ENCODE assay signal across 22 cellular contexts in genomic region chr17:53570731-53571130, GRCh38.
A peak's percentile ranks its signal among the peaks of the same experiment; 100 is the strongest.
DNase-seq lines count a peak whose midpoint lies in the region; TF ChIP-seq lines count a peak whose summit lies in the region.
"Had no signal": no experiment of that assay in that cellular context is flagged by ENCODE, and none has a peak within 500 bp of the region (broad histone marks: within the 10 kb centered on the region; RNA-seq: fewer than 3 reads in every experiment).

No MANE protein-coding gene starts in this region.

- H3K9me3 Mint-ChIP-seq in activated CD4-positive, alpha-beta T cell treated with anti-CD3 and anti-CD28 coated beads, Interleukin-2, amount 10 ng/mL, durations not matched to agents 24 days and 14 days, result peaks cover 3% of the 10 kb centered on the region
- H3K9me3 Mint-ChIP-seq: activated CD8-positive, alpha-beta T cell treated with anti-CD3 and anti-CD28 coated beads for 36 hours; activated naive CD4-positive, alpha-beta T cell treated with anti-CD3 and anti-CD28 coated beads for 36 hours had no signal

- no peaks in the 10 kb centered on the region for H3K27me3 Mint-ChIP-seq in activated CD4-positive, alpha-beta T cell treated with anti-CD3 and anti-CD28 coated beads, Interleukin-2, amount 10 ng/mL, durations not matched to agents 24 days and 14 days
- H3K27me3 Mint-ChIP-seq: activated B cell treated with CpG ODN at 0.5 μM for 24 hours; activated CD8-positive, alpha-beta T cell treated with anti-CD3 and anti-CD28 coated beads for 36 hours; CD8-positive, alpha-beta memory T cell had no signal

- no peak overlapping the region for H3K27ac ChIP-seq in brain microvascular endothelial cell
- no peak overlapping the region for H3K27ac ChIP-seq in neural cell (ENCODE audit: low read length)
- H3K27ac ChIP-seq: epithelial cell of prostate, right atrium auricular region had no signal

- no peaks in the 10 kb centered on the region for H4K20me1 ChIP-seq in neural cell (ENCODE audit: insufficient read depth)

- in situ Hi-C loops in Caki2 (cut with HindIII; ENCODE audit: low pct_unique_long_range_greater_than_20kb, low sequenced_read_pairs) (no loop called here), brain microvascular endothelial cell (cut with HindIII; ENCODE audit: low pct_ligation_motif_present, low sequenced_read_pairs) (no loop called here)

- H3K4me1 Mint-ChIP-seq in activated CD4-positive, alpha-beta T cell treated with anti-CD3 and anti-CD28 coated beads, Interleukin-2, amount 10 ng/mL, durations not matched to agents 24 days and 14 days, result no peaks in the 10 kb centered on the region
- H3K4me1 Mint-ChIP-seq: activated B cell treated with CpG ODN at 0.5 μM for 24 hours had no signal

- H3K9me2 ChIP-seq in neural cell (ENCODE audit: insufficient read depth, low read length), result no peaks in the 10 kb centered on the region

- H3K36me3 Mint-ChIP-seq in activated CD4-positive, alpha-beta T cell treated with anti-CD3 and anti-CD28 coated beads, Interleukin-2, amount 10 ng/mL, durations not matched to agents 24 days and 14 days (ENCODE audit: low read depth), result no peaks in the 10 kb centered on the region
- H3K36me3 Mint-ChIP-seq: CD8-positive, alpha-beta memory T cell had no signal

- no peaks in the 10 kb centered on the region for H3F3A ChIP-seq in neural cell (ENCODE audit: insufficient read depth, low read length, poor library complexity, severe bottlenecking)

- H2AFZ ChIP-seq in neural cell (ENCODE audit: low read depth, low read length), result no peak overlapping the region

- intact Hi-C loops in activated CD4-positive, alpha-beta T cell treated with anti-CD3 and anti-CD28 coated beads, Interleukin-2, amount 10 ng/mL, durations not matched to agents 24 days and 14 days (cut with micrococcal nuclease), result no loop called here

- TF ChIP-seq RAD21 in neural cell (conservative IDR thresholded peaks at IDR 0.05), result peak; percentile 53

- no peaks in the 10 kb centered on the region for H3K9me3 ChIP-seq in neural cell (ENCODE audit: low read length)
- H3K9me3 ChIP-seq: right atrium auricular region had no signal

- no peak for TF ChIP-seq EP300 in neural cell (conservative IDR thresholded peaks at IDR 0.05; ENCODE audit: poor library complexity, severe bottlenecking)

- no peaks in the 10 kb centered on the region for H3K79me2 ChIP-seq in neural cell (replicated peaks; ENCODE audit: insufficient read depth, low read length)

- H3K27ac Mint-ChIP-seq in activated CD4-positive, alpha-beta T cell treated with anti-CD3 and anti-CD28 coated beads, Interleukin-2, amount 10 ng/mL, durations not matched to agents 24 days and 14 days, result no peak overlapping the region
- H3K27ac Mint-ChIP-seq: activated B cell treated with CpG ODN at 0.5 μM for 24 hours; activated CD8-positive, alpha-beta T cell treated with anti-CD3 and anti-CD28 coated beads for 36 hours; activated naive CD4-positive, alpha-beta T cell treated with anti-CD3 and anti-CD28 coated beads for 36 hours; CD8-positive, alpha-beta memory T cell had no signal

- no peak overlapping the region for H3K4me3 Mint-ChIP-seq in activated CD4-positive, alpha-beta T cell treated with anti-CD3 and anti-CD28 coated beads, Interleukin-2, amount 10 ng/mL, durations not matched to agents 24 days and 14 days
- H3K4me3 Mint-ChIP-seq: activated B cell treated with CpG ODN at 0.5 μM for 24 hours; activated CD8-positive, alpha-beta T cell treated with anti-CD3 and anti-CD28 coated beads for 36 hours; activated naive CD4-positive, alpha-beta T cell treated with anti-CD3 and anti-CD28 coated beads for 36 hours; CD8-positive, alpha-beta memory T cell had no signal

- H3K4me2 ChIP-seq in neural cell (ENCODE audit: low read length), result no peak overlapping the region

- H3K36me3 ChIP-seq in brain microvascular endothelial cell (replicated peaks), result no peaks in the 10 kb centered on the region
- no peaks in the 10 kb centered on the region for H3K36me3 ChIP-seq in neural cell (ENCODE audit: insufficient read depth, low read length)
- H3K36me3 ChIP-seq: right atrium auricular region had no signal

- no peak overlapping the region for H3K9ac ChIP-seq in neural cell (ENCODE audit: low read length)

- DNase-seq in Caki2 (ENCODE audit: low read depth), result peak; percentile 13
- peak; percentile 39 for DNase-seq in LHCN-M2 (ENCODE audit: low read depth)
- DNase-seq in brain microvascular endothelial cell, result no peak
- no peak for DNase-seq in NCI-H1436 (lab: John Stamatoyannopoulos, UW)
- DNase-seq in OCI-M2 (lab: John Stamatoyannopoulos, UW; ENCODE audit: unreplicated experiment), result no peak
- no peak for DNase-seq in activated CD4-positive, alpha-beta T cell treated with anti-CD3 and anti-CD28 coated beads, Interleukin-2, amount 10 ng/mL, durations not matched to agents 24 days and 14 days
- DNase-seq in NOMO-1 (lab: John Stamatoyannopoulos, UW; ENCODE audit: unreplicated experiment in 2 of 2), result no peak
- DNase-seq: activated B cell treated with CpG ODN at 0.5 μM for 24 hours; activated CD8-positive, alpha-beta T cell treated with anti-CD3 and anti-CD28 coated beads for 36 hours; activated naive CD4-positive, alpha-beta T cell treated with anti-CD3 and anti-CD28 coated beads for 36 hours; amygdala; caudate nucleus; CD8-positive, alpha-beta memory T cell; foreskin fibroblast; hippocampal formation; MV-4-11; NCI-H1694 treated with DMSO at 0.1 percent for 48 hours; NCI-H748 treated with DMSO at 0.1 percent for 48 hours had no signal

- TF ChIP-seq CTCF in brain microvascular endothelial cell (IDR thresholded peaks at IDR 0.05; ENCODE audit: low read depth, low read length, missing control alignments) (peak; percentile 2), neural cell (IDR thresholded peaks at IDR 0.05; ENCODE audit: poor library complexity, severe bottlenecking) (peak; percentile 29)

- H3K4me3 ChIP-seq in brain microvascular endothelial cell (ENCODE audit: low read depth, low read length), result no peak overlapping the region
- no peak overlapping the region for H3K4me3 ChIP-seq in neural cell (ENCODE audit: low read length)
- H3K4me3 ChIP-seq: lung, right atrium auricular region had no signal

- H3K27me3 ChIP-seq in brain microvascular endothelial cell (replicated peaks) (no peaks in the 10 kb centered on the region), neural cell (ENCODE audit: insufficient read depth, low read depth, low read length) (no peaks in the 10 kb centered on the region)
- H3K27me3 ChIP-seq: right atrium auricular region had no signal

TF ChIP-seq in neural cell, 6 proteins besides CTCF, POLR2A, EP300 and RAD21:
- TF ChIP-seq EZH2 (IDR thresholded peaks at IDR 0.05; ENCODE audit: borderline replicate concordance, insufficient read depth, low read length, poor library complexity, severe bottlenecking), result no peak
- no peak for TF ChIP-seq POLR2AphosphoS5 (IDR thresholded peaks at IDR 0.05)
- no peak for TF ChIP-seq TAF1 (IDR thresholded peaks at IDR 0.05; ENCODE audit: low read depth)
- TF ChIP-seq SMC3 (conservative IDR thresholded peaks at IDR 0.05; ENCODE audit: poor library complexity), result peak; percentile 26
- TF ChIP-seq REST (IDR thresholded peaks at IDR 0.05; ENCODE audit: borderline replicate concordance), result no peak
- no peak for TF ChIP-seq MXI1 (conservative IDR thresholded peaks at IDR 0.05; ENCODE audit: poor library complexity, severe bottlenecking)

Comparison
In these comparisons a context has a peak if more than half of its experiments do, and no peak if none do; other contexts are left out.
1. DNase-seq: peak in Caki2 (single experiment) and LHCN-M2 (single experiment); none in brain microvascular endothelial cell (single experiment), NCI-H1436 (single experiment), OCI-M2 (single experiment), activated CD4-positive, alpha-beta T cell treated with anti-CD3 and anti-CD28 coated beads, Interleukin-2, amount 10 ng/mL, durations not matched to agents 24 days and 14 days (single experiment) and NOMO-1 (0 of 2).